ENCODE assay signal across 21 cellular contexts in genomic region chr20:62193079-62194025, GRCh38. TPM values are rescaled to one million over a fixed set of nuclear protein-coding genes. Genes with fewer than 3 reads are reported as not detected.
DNase-seq lines count a peak whose midpoint lies in the region; ATAC-seq, FAIRE-seq and TF ChIP-seq lines count a peak whose summit lies in the region.
"Had no signal": no experiment of that assay in that cellular context is flagged by ENCODE, and none has a peak within 500 bp of the region (broad histone marks: within the 10 kb centered on the region; RNA-seq: fewer than 3 reads in every experiment).

No MANE protein-coding gene starts in this region.

- TF ChIP-seq RAD21 in HepG2 (CRISPR knock-in tag; IDR thresholded peaks at IDR 0.05): no peak

- peak; percentile 19 for DNase-seq in left ventricle myocardium superior
- no peak for DNase-seq in cardiac septum (ENCODE audit: low spot score)
- DNase-seq in central memory CD8-positive, alpha-beta T cell (ENCODE audit: low spot score in 2 of 2): no peak
- no peak for DNase-seq in HepG2 (ENCODE audit: low spot score)
- peak; percentile 19 to 54 for DNase-seq in aorta
- no peak for DNase-seq in H54 (ENCODE audit: insufficient read length, low spot score)
- DNase-seq in mesenteric fat pad (ENCODE audit: low spot score): no peak
- DNase-seq in esophagus squamous epithelium (lab: John Stamatoyannopoulos, UW): no peak
- DNase-seq: CD8-positive, alpha-beta memory T cell; DMS53; NCI-H1092; NCI-H146; NCI-H2081 treated with DMSO at 0.1 percent for 48 hours; SHP77 treated with DMSO at 0.1 percent for 48 hours; SK-N-SH had no signal

- TF ChIP-seq CTCF in HepG2 (CRISPR knock-in tag; IDR thresholded peaks at IDR 0.05) (no peak), esophagus squamous epithelium (IDR thresholded peaks at IDR 0.05) (no peak)

- H3K27me3 ChIP-seq in HepG2 (ENCODE audit: control insufficient read depth in 1 of 2, insufficient read depth in 2 of 2, low read length in 2 of 2) (no peaks in the 10 kb centered on the region), aorta (ENCODE audit: control insufficient read depth in 1 of 2, insufficient read depth in 2 of 2, low read length in 1 of 2) (no peaks in the 10 kb centered on the region), esophagus squamous epithelium (no peaks in the 10 kb centered on the region)
- H3K27me3 ChIP-seq: Peyer's patch had no signal

- no peak overlapping the region for H3K4me3 Mint-ChIP-seq in central memory CD8-positive, alpha-beta T cell
- H3K4me3 Mint-ChIP-seq: CD8-positive, alpha-beta memory T cell had no signal

- WGBS in HepG2 (ENCODE audit: low lambda C conversion rate): 94% methylated on average over 29 of the region's 29 CpGs
- WGBS in aorta, 2 donors: 86 to 87% methylated on average over 29 of the region's 29 CpGs
- WGBS in esophagus squamous epithelium, 2 donors: 89 to 92% methylated on average over 17 to 21 of the region's 29 CpGs

- H3K9ac ChIP-seq in HepG2 (ENCODE audit: insufficient read depth, low read depth, low read length): no peak overlapping the region
- H3K9ac ChIP-seq: SK-N-SH had no signal

- H3K36me3 ChIP-seq in HepG2 (replicated peaks in 1 of 2; ENCODE audit: control insufficient read depth in 1 of 2, insufficient read depth in 2 of 2, low read length in 2 of 2) (peaks cover 29 to 54% of the 10 kb centered on the region in 2 experiments), aorta (ENCODE audit: control insufficient read depth in 1 of 2, insufficient read depth in 2 of 2, low read length in 1 of 2) (peaks cover 0 to 2% of the 10 kb centered on the region in 2 donors), esophagus squamous epithelium (peaks cover 14 to 94% (median 17%) of the 10 kb centered on the region in 3 donors)

- H3K4me2 ChIP-seq in HepG2 (ENCODE audit: low read depth, low read length): no peak overlapping the region
- H3K4me2 ChIP-seq: SK-N-SH had no signal

- TF ChIP-seq EP300 in HepG2 (IDR thresholded peaks at IDR 0.05; ENCODE audit: low read depth in 2 of 2, low read length in 2 of 2): no peak
- TF ChIP-seq EP300 in HepG2 (CRISPR knock-in tag; IDR thresholded peaks at IDR 0.05; ENCODE audit: borderline replicate concordance): no peak

- no peaks in the 10 kb centered on the region for H3K27me3 Mint-ChIP-seq in central memory CD8-positive, alpha-beta T cell

- POLR2A ChIA-PET in HepG2 (lab: Yijun Ruan, JAX): no interaction called here

- no peaks in the 10 kb centered on the region for H4K20me1 ChIP-seq in HepG2 (ENCODE audit: insufficient read depth, low read length)

- H3K4me3 ChIP-seq in HepG2 (replicated peaks in 1 of 3; ENCODE audit: insufficient read depth in 1 of 3, low read depth in 2 of 3, low read length in 3 of 3) (no peak overlapping the region), aorta (ENCODE audit: low read length in 2 of 2) (no peak overlapping the region), esophagus squamous epithelium (no peak overlapping the region)
- H3K4me3 ChIP-seq: Peyer's patch had no signal

- H2AFZ ChIP-seq in HepG2 (ENCODE audit: low read length): no peak overlapping the region

- intact Hi-C loops in left ventricle myocardium superior (cut with micrococcal nuclease) (no loop called here), cardiac septum (cut with DNase I) (no loop called here), HepG2 (cut with micrococcal nuclease; ENCODE audit: unreplicated experiment) (no loop called here), aorta (cut with DNase I) (no loop called here), esophagus squamous epithelium (cut with DNase I) (no loop called here)

- H3K36me3 Mint-ChIP-seq in central memory CD8-positive, alpha-beta T cell (ENCODE audit: insufficient read depth): peaks cover 35% of the 10 kb centered on the region

- no TSS peak for BruUV-seq in HepG2 (replicated peaks; lab: Mats Ljungman, UMichigan)

- H3K27ac ChIP-seq in HepG2 (ENCODE audit: extremely low read length, insufficient read depth, low read length) (no peak overlapping the region), aorta (ENCODE audit: low read depth in 1 of 2, low read length in 2 of 2) (no peak overlapping the region), esophagus squamous epithelium (no peak overlapping the region)
- H3K27ac ChIP-seq: Peyer's patch had no signal

- TF ChIP-seq POLR2A in HepG2 (IDR thresholded peaks at IDR 0.05; ENCODE audit: insufficient read depth in 1 of 2, low read depth in 2 of 2, low read length in 2 of 2) (no peak), H54 (IDR thresholded peaks at IDR 0.05; ENCODE audit: low read depth, low read length) (no peak), esophagus squamous epithelium (IDR thresholded peaks at IDR 0.05) (no peak)

- no peaks in the 10 kb centered on the region for H3K9me3 Mint-ChIP-seq in central memory CD8-positive, alpha-beta T cell
- H3K9me3 Mint-ChIP-seq: CD8-positive, alpha-beta memory T cell had no signal

- CTCF ChIA-PET in HepG2 (lab: Yijun Ruan, JAX; ENCODE audit: low intra/inter-chr PET ratio, low total read pairs): no interaction called here

- no peak for ATAC-seq in left ventricle myocardium superior
- no peak for ATAC-seq in central memory CD8-positive, alpha-beta T cell (replicated peaks; ENCODE audit: extremely low read depth, poor library complexity, severe bottlenecking)
- ATAC-seq in HepG2: no peak
- ATAC-seq in aorta (ENCODE audit: low FRiP score): no peak

- H3K27ac Mint-ChIP-seq in central memory CD8-positive, alpha-beta T cell (ENCODE audit: low read depth): peak overlapping the region; percentile 44

- H3K9me3 ChIP-seq in HepG2 (ENCODE audit: low read length): no peaks in the 10 kb centered on the region
- no peaks in the 10 kb centered on the region for H3K9me3 ChIP-seq in aorta (ENCODE audit: control insufficient read depth, low read length)
- no peaks in the 10 kb centered on the region for H3K9me3 ChIP-seq in esophagus squamous epithelium
- H3K9me3 ChIP-seq: Peyer's patch, SK-N-SH had no signal

- H3K4me1 Mint-ChIP-seq in central memory CD8-positive, alpha-beta T cell: no peaks in the 10 kb centered on the region

- H3K79me2 ChIP-seq in HepG2 (ENCODE audit: insufficient read depth, low read length): peaks cover 21% of the 10 kb centered on the region

- in situ Hi-C loops in HepG2 (cut with HindIII; ENCODE audit: extremely low pct_ligation_motif_present, low pct_unique_long_range_greater_than_20kb): no loop called here

- FAIRE-seq in HepG2 (lab: Jason Lieb, UNC) (no peak), H54 (lab: Jason Lieb, UNC) (no peak)
- FAIRE-seq: A204.1, GM12891, H1 had no signal

- H3K4me1 ChIP-seq in HepG2 (ENCODE audit: insufficient read depth, low read length): no peaks in the 10 kb centered on the region
- H3K4me1 ChIP-seq in aorta (ENCODE audit: control insufficient read depth in 1 of 2, insufficient read depth in 2 of 2, low read length in 2 of 2): no peaks in the 10 kb centered on the region
- no peaks in the 10 kb centered on the region for H3K4me1 ChIP-seq in esophagus squamous epithelium
- H3K4me1 ChIP-seq: Peyer's patch had no signal

RNA-seq across cellular contexts. Expression of gene MTG2, which starts 10.5 kb away (rescaled TPM):
- 27.3 TPM for total RNA-seq in left ventricle myocardium superior
- total RNA-seq in cardiac septum: 26.6 TPM
- 31.3 and 37.8 TPM in 2 replicates for total RNA-seq in HepG2 (2016; rRNA removed; fragmentation: Illumina TruSeq; extraction: Trizol)
- 14.9 and 15.3 TPM in 2 replicates for total RNA-seq in HepG2 (2016; cell fraction: cytosol; rRNA removed; fragmentation: Illumina TruSeq; extraction: Trizol; ENCODE audit: low read depth)
- total RNA-seq in HepG2 (2016; cell fraction: insoluble cytoplasmic fraction; rRNA removed; fragmentation: Illumina TruSeq; extraction: Trizol): 30.0 and 35.2 TPM in 2 replicates
- 20.4 and 23.8 TPM in 2 replicates for total RNA-seq in HepG2 (2016; cell fraction: membrane; rRNA removed; fragmentation: Illumina TruSeq; extraction: Trizol)
- total RNA-seq in HepG2 (2016; cell fraction: nucleus; rRNA removed; fragmentation: Illumina TruSeq; extraction: Trizol): 23.8 and 28.4 TPM in 2 replicates
- 20.4 and 22.5 TPM in 2 replicates for polyA plus RNA-seq in HepG2 (2011; rRNA removed)
- polyA plus RNA-seq in HepG2 (2011; cell fraction: cytosol; rRNA removed): 19.5 and 23.4 TPM in 2 replicates
- 31.1 and 31.2 TPM in 2 replicates for polyA plus RNA-seq in HepG2 (2011; cell fraction: nucleus; rRNA removed)
- polyA plus RNA-seq in HepG2 (2012): 21.4 and 26.9 TPM in 2 replicates
- 13.5 and 13.6 TPM in 2 replicates for polyA plus RNA-seq in HepG2 (2016; cell fraction: cytosol; fragmentation: Illumina TruSeq; extraction: Trizol; ENCODE audit: low read depth)
- polyA plus RNA-seq in HepG2 (2016; cell fraction: insoluble cytoplasmic fraction; fragmentation: Illumina TruSeq; extraction: Trizol; ENCODE audit: low read depth): 33.7 and 36.3 TPM in 2 replicates
- polyA plus RNA-seq in HepG2 (2016; cell fraction: membrane; fragmentation: Illumina TruSeq; extraction: Trizol; ENCODE audit: low read depth): 18.0 and 19.8 TPM in 2 replicates
- polyA plus RNA-seq in HepG2 (2016; cell fraction: nucleus; fragmentation: Illumina TruSeq; extraction: Trizol; ENCODE audit: insufficient read depth, low read depth): 87.6 and 92.7 TPM in 2 replicates
- polyA minus RNA-seq in HepG2 (2011; rRNA and poly(A)+ RNA removed; ENCODE audit: low replicate concordance): 27.2 and 36.2 TPM in 2 replicates
- 13.0 and 15.4 TPM in 2 replicates for polyA minus RNA-seq in HepG2 (2011; cell fraction: cytosol; rRNA and poly(A)+ RNA removed)
- 16.7 and 20.9 TPM in 2 replicates for polyA minus RNA-seq in HepG2 (2011; cell fraction: nucleus; rRNA and poly(A)+ RNA removed)
- total RNA-seq in aorta: 10 to 100 TPM; 24.6 to 33.3 TPM
- 10 to 100 TPM in 1 of 2 donors, 1 to 10 TPM in 1; 5.3 to 55.3 TPM for polyA plus RNA-seq in aorta
- 29.9 TPM for total RNA-seq in mesenteric fat pad
- 10 to 100 TPM; 17.4 to 25.5 (median 21.7) TPM for total RNA-seq in esophagus squamous epithelium

RNA-seq across cellular contexts. Expression of gene HRH3, which starts 26.7 kb away (rescaled TPM):
- total RNA-seq in left ventricle myocardium superior: not detected
- total RNA-seq in cardiac septum: not detected
- total RNA-seq in HepG2 (2016; rRNA removed; fragmentation: Illumina TruSeq; extraction: Trizol): 0.10 and 0.18 TPM in 2 replicates
- 0.10 TPM in 1 of 2 replicates, not detected in the other for total RNA-seq in HepG2 (2016; cell fraction: cytosol; rRNA removed; fragmentation: Illumina TruSeq; extraction: Trizol; ENCODE audit: low read depth)
- 0.06 TPM in 1 of 2 replicates, not detected in the other for total RNA-seq in HepG2 (2016; cell fraction: insoluble cytoplasmic fraction; rRNA removed; fragmentation: Illumina TruSeq; extraction: Trizol)
- 0.12 and 0.14 TPM in 2 replicates for total RNA-seq in HepG2 (2016; cell fraction: membrane; rRNA removed; fragmentation: Illumina TruSeq; extraction: Trizol)
- total RNA-seq in HepG2 (2016; cell fraction: nucleus; rRNA removed; fragmentation: Illumina TruSeq; extraction: Trizol): not detected in 2 replicates
- polyA plus RNA-seq in HepG2 (2011; rRNA removed): not detected in 2 replicates
- polyA plus RNA-seq in HepG2 (2011; cell fraction: cytosol; rRNA removed): not detected in 2 replicates
- polyA plus RNA-seq in HepG2 (2011; cell fraction: nucleus; rRNA removed): not detected in 2 replicates
- 0.08 TPM in 1 of 2 replicates, not detected in the other for polyA plus RNA-seq in HepG2 (2012)
- polyA plus RNA-seq in HepG2 (2016; cell fraction: cytosol; fragmentation: Illumina TruSeq; extraction: Trizol; ENCODE audit: low read depth): 0.08 TPM in 1 of 2 replicates, not detected in the other
- polyA plus RNA-seq in HepG2 (2016; cell fraction: insoluble cytoplasmic fraction; fragmentation: Illumina TruSeq; extraction: Trizol; ENCODE audit: low read depth): 0.34 TPM in 1 of 2 replicates, not detected in the other
- 0.17 TPM in 2 replicates for polyA plus RNA-seq in HepG2 (2016; cell fraction: membrane; fragmentation: Illumina TruSeq; extraction: Trizol; ENCODE audit: low read depth)
- polyA plus RNA-seq in HepG2 (2016; cell fraction: nucleus; fragmentation: Illumina TruSeq; extraction: Trizol; ENCODE audit: insufficient read depth, low read depth): not detected in 2 replicates
- not detected in 2 replicates for polyA minus RNA-seq in HepG2 (2011; rRNA and poly(A)+ RNA removed; ENCODE audit: low replicate concordance)
- not detected in 2 replicates for polyA minus RNA-seq in HepG2 (2011; cell fraction: cytosol; rRNA and poly(A)+ RNA removed)
- not detected in 2 replicates for polyA minus RNA-seq in HepG2 (2011; cell fraction: nucleus; rRNA and poly(A)+ RNA removed)
- not detected for total RNA-seq in aorta
- polyA plus RNA-seq in aorta: not detected
- total RNA-seq in mesenteric fat pad: not detected
- total RNA-seq in esophagus squamous epithelium: not detected
- total RNA-seq: CD8-positive, alpha-beta memory T cell; MCF 10A; NCI-H460 had no signal
- polyA plus RNA-seq: CD8-positive, alpha-beta memory T cell had no signal

RNA-seq across cellular contexts. Expression of gene OSBPL2, which starts 45.0 kb away (rescaled TPM):
- 60.0 TPM for total RNA-seq in left ventricle myocardium superior
- total RNA-seq in cardiac septum: 55.1 TPM
- 37.4 and 41.5 TPM in 2 replicates for total RNA-seq in HepG2 (2016; rRNA removed; fragmentation: Illumina TruSeq; extraction: Trizol)
- total RNA-seq in HepG2 (2016; cell fraction: cytosol; rRNA removed; fragmentation: Illumina TruSeq; extraction: Trizol; ENCODE audit: low read depth): 19.3 and 19.7 TPM in 2 replicates
- total RNA-seq in HepG2 (2016; cell fraction: insoluble cytoplasmic fraction; rRNA removed; fragmentation: Illumina TruSeq; extraction: Trizol): 37.3 and 39.8 TPM in 2 replicates
- 18.5 and 19.9 TPM in 2 replicates for total RNA-seq in HepG2 (2016; cell fraction: membrane; rRNA removed; fragmentation: Illumina TruSeq; extraction: Trizol)
- 31.6 and 31.7 TPM in 2 replicates for total RNA-seq in HepG2 (2016; cell fraction: nucleus; rRNA removed; fragmentation: Illumina TruSeq; extraction: Trizol)
- polyA plus RNA-seq in HepG2 (2011; rRNA removed): 18.5 and 20.5 TPM in 2 replicates
- polyA plus RNA-seq in HepG2 (2011; cell fraction: cytosol; rRNA removed): 11.8 and 12.2 TPM in 2 replicates
- 64.3 and 72.2 TPM in 2 replicates for polyA plus RNA-seq in HepG2 (2011; cell fraction: nucleus; rRNA removed)
- 29.8 and 30.8 TPM in 2 replicates for polyA plus RNA-seq in HepG2 (2012)
- polyA plus RNA-seq in HepG2 (2016; cell fraction: cytosol; fragmentation: Illumina TruSeq; extraction: Trizol; ENCODE audit: low read depth): 3.5 and 4.8 TPM in 2 replicates
- polyA plus RNA-seq in HepG2 (2016; cell fraction: insoluble cytoplasmic fraction; fragmentation: Illumina TruSeq; extraction: Trizol; ENCODE audit: low read depth): 31.7 and 35.2 TPM in 2 replicates
- 9.5 and 9.7 TPM in 2 replicates for polyA plus RNA-seq in HepG2 (2016; cell fraction: membrane; fragmentation: Illumina TruSeq; extraction: Trizol; ENCODE audit: low read depth)
- polyA plus RNA-seq in HepG2 (2016; cell fraction: nucleus; fragmentation: Illumina TruSeq; extraction: Trizol; ENCODE audit: insufficient read depth, low read depth): 69.1 and 71.6 TPM in 2 replicates
- polyA minus RNA-seq in HepG2 (2011; rRNA and poly(A)+ RNA removed; ENCODE audit: low replicate concordance): 28.3 and 39.1 TPM in 2 replicates
- polyA minus RNA-seq in HepG2 (2011; cell fraction: cytosol; rRNA and poly(A)+ RNA removed): 11.3 and 14.2 TPM in 2 replicates
- polyA minus RNA-seq in HepG2 (2011; cell fraction: nucleus; rRNA and poly(A)+ RNA removed): 62.2 and 69.3 TPM in 2 replicates
- total RNA-seq in aorta: 10 to 100 TPM; 58.0 to 71.3 TPM
- 10 to 100 TPM; 16.2 to 27.8 TPM for polyA plus RNA-seq in aorta
- 38.1 TPM for total RNA-seq in mesenteric fat pad
- total RNA-seq in esophagus squamous epithelium: 10 to 100 TPM; 48.4 to 65.1 (median 55.8) TPM

RNA-seq across cellular contexts. Expression of gene SS18L1, which starts 49.8 kb away (rescaled TPM):
- total RNA-seq in left ventricle myocardium superior (10.7 TPM), cardiac septum (8.0 TPM), HepG2 (2016; rRNA removed; fragmentation: Illumina TruSeq; extraction: Trizol) (15.3 and 17.8 TPM in 2 replicates), aorta (10 to 100 TPM; 12.1 to 19.1 TPM), mesenteric fat pad (9.0 TPM), esophagus squamous epithelium (10 to 100 TPM in 3 of 4 donors, 1 to 10 TPM in 1; 7.8 to 24.5 (median 15.0) TPM)
- 8.6 and 10.0 TPM in 2 replicates for total RNA-seq in HepG2 (2016; cell fraction: cytosol; rRNA removed; fragmentation: Illumina TruSeq; extraction: Trizol; ENCODE audit: low read depth)
- 14.3 and 17.3 TPM in 2 replicates for total RNA-seq in HepG2 (2016; cell fraction: insoluble cytoplasmic fraction; rRNA removed; fragmentation: Illumina TruSeq; extraction: Trizol)
- total RNA-seq in HepG2 (2016; cell fraction: membrane; rRNA removed; fragmentation: Illumina TruSeq; extraction: Trizol): 13.2 and 13.6 TPM in 2 replicates
- 21.3 and 26.0 TPM in 2 replicates for total RNA-seq in HepG2 (2016; cell fraction: nucleus; rRNA removed; fragmentation: Illumina TruSeq; extraction: Trizol)
- polyA plus RNA-seq in HepG2 (2011; rRNA removed) (27.6 and 32.0 TPM in 2 replicates), aorta (10 to 100 TPM in 1 of 2 donors, 1 to 10 TPM in 1; 4.9 to 10.1 TPM)
- polyA plus RNA-seq in HepG2 (2011; cell fraction: cytosol; rRNA removed): 13.9 and 24.3 TPM in 2 replicates
- 94.6 and 141 TPM in 2 replicates for polyA plus RNA-seq in HepG2 (2011; cell fraction: nucleus; rRNA removed)
- 16.9 and 17.6 TPM in 2 replicates for polyA plus RNA-seq in HepG2 (2012)
- polyA plus RNA-seq in HepG2 (2016; cell fraction: cytosol; fragmentation: Illumina TruSeq; extraction: Trizol; ENCODE audit: low read depth): 2.6 and 2.8 TPM in 2 replicates
- 12.8 and 13.4 TPM in 2 replicates for polyA plus RNA-seq in HepG2 (2016; cell fraction: insoluble cytoplasmic fraction; fragmentation: Illumina TruSeq; extraction: Trizol; ENCODE audit: low read depth)
- polyA plus RNA-seq in HepG2 (2016; cell fraction: membrane; fragmentation: Illumina TruSeq; extraction: Trizol; ENCODE audit: low read depth): 5.4 and 6.3 TPM in 2 replicates
- 60.6 and 69.1 TPM in 2 replicates for polyA plus RNA-seq in HepG2 (2016; cell fraction: nucleus; fragmentation: Illumina TruSeq; extraction: Trizol; ENCODE audit: insufficient read depth, low read depth)
- polyA minus RNA-seq in HepG2 (2011; rRNA and poly(A)+ RNA removed; ENCODE audit: low replicate concordance): 32.8 and 53.5 TPM in 2 replicates
- 14.5 and 16.4 TPM in 2 replicates for polyA minus RNA-seq in HepG2 (2011; cell fraction: cytosol; rRNA and poly(A)+ RNA removed)
- 30.1 and 33.4 TPM in 2 replicates for polyA minus RNA-seq in HepG2 (2011; cell fraction: nucleus; rRNA and poly(A)+ RNA removed)

RNA-seq across cellular contexts. Expression of gene PSMA7, which starts 50.2 kb away (rescaled TPM):
- total RNA-seq in left ventricle myocardium superior: 240 TPM
- total RNA-seq in cardiac septum: 198 TPM
- 531 and 639 TPM in 2 replicates for total RNA-seq in HepG2 (2016; rRNA removed; fragmentation: Illumina TruSeq; extraction: Trizol)
- total RNA-seq in HepG2 (2016; cell fraction: cytosol; rRNA removed; fragmentation: Illumina TruSeq; extraction: Trizol; ENCODE audit: low read depth): 280 and 300 TPM in 2 replicates
- 555 and 661 TPM in 2 replicates for total RNA-seq in HepG2 (2016; cell fraction: insoluble cytoplasmic fraction; rRNA removed; fragmentation: Illumina TruSeq; extraction: Trizol)
- total RNA-seq in HepG2 (2016; cell fraction: membrane; rRNA removed; fragmentation: Illumina TruSeq; extraction: Trizol): 259 and 300 TPM in 2 replicates
- 259 and 270 TPM in 2 replicates for total RNA-seq in HepG2 (2016; cell fraction: nucleus; rRNA removed; fragmentation: Illumina TruSeq; extraction: Trizol)
- 571 and 631 TPM in 2 replicates for polyA plus RNA-seq in HepG2 (2011; rRNA removed)
- 539 and 602 TPM in 2 replicates for polyA plus RNA-seq in HepG2 (2011; cell fraction: cytosol; rRNA removed)
- 375 and 401 TPM in 2 replicates for polyA plus RNA-seq in HepG2 (2011; cell fraction: nucleus; rRNA removed)
- polyA plus RNA-seq in HepG2 (2012): 283 and 330 TPM in 2 replicates
- 290 and 328 TPM in 2 replicates for polyA plus RNA-seq in HepG2 (2016; cell fraction: cytosol; fragmentation: Illumina TruSeq; extraction: Trizol; ENCODE audit: low read depth)
- 656 and 720 TPM in 2 replicates for polyA plus RNA-seq in HepG2 (2016; cell fraction: insoluble cytoplasmic fraction; fragmentation: Illumina TruSeq; extraction: Trizol; ENCODE audit: low read depth)
- 233 and 270 TPM in 2 replicates for polyA plus RNA-seq in HepG2 (2016; cell fraction: membrane; fragmentation: Illumina TruSeq; extraction: Trizol; ENCODE audit: low read depth)
- polyA plus RNA-seq in HepG2 (2016; cell fraction: nucleus; fragmentation: Illumina TruSeq; extraction: Trizol; ENCODE audit: insufficient read depth, low read depth): 418 and 431 TPM in 2 replicates
- 380 and 541 TPM in 2 replicates for polyA minus RNA-seq in HepG2 (2011; rRNA and poly(A)+ RNA removed; ENCODE audit: low replicate concordance)
- 93.0 and 111 TPM in 2 replicates for polyA minus RNA-seq in HepG2 (2011; cell fraction: cytosol; rRNA and poly(A)+ RNA removed)
- 111 and 120 TPM in 2 replicates for polyA minus RNA-seq in HepG2 (2011; cell fraction: nucleus; rRNA and poly(A)+ RNA removed)
- total RNA-seq in aorta: 100 to 1,000 TPM; 136 to 176 TPM
- polyA plus RNA-seq in aorta: 100 to 1,000 TPM; 235 to 259 TPM
- 258 TPM for total RNA-seq in mesenteric fat pad
- 100 to 1,000 TPM; 230 to 373 (median 297) TPM for total RNA-seq in esophagus squamous epithelium

Comparison
In these comparisons a context has a peak if more than half of its experiments do, and no peak if none do; other contexts are left out.
1. DNase-seq: peak in left ventricle myocardium superior (single experiment) and aorta (2 of 2); none in cardiac septum (single experiment), central memory CD8-positive, alpha-beta T cell (0 of 2), HepG2 (single experiment), H54 (single experiment), mesenteric fat pad (single experiment) and esophagus squamous epithelium (single experiment).